In the genomic region with DNA sequence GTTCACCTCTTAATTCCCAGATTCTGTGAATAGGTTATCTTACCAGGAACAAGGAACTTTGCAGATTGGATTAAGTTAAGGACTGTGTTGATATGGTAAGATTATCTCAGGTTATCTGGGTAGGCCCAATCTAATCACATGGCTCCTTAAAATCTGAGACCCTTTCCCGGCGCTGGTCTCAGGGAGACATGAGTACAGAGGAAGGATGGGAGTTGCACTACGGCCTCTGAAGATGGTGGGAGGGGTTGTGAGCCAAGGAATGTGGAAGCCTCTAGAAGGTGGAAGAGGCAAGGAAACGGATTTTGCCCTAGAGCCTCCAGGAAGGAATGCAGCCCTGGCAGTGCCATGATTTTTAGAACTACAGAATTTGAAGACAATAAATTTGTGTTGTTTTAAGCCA, we compare ENCODE assay signal across 30 cellular contexts.
"Had no signal": no experiment of that assay in that cellular context is flagged by ENCODE, and none has a peak within 500 bp of the region (broad histone marks: within the 10 kb centered on the region; RNA-seq: fewer than 3 reads in every experiment).

No MANE protein-coding gene starts in this region.

- H3K27ac Mint-ChIP-seq: activated CD4-positive, alpha-beta memory T cell treated with anti-CD3 and anti-CD28 coated beads for 36 hours; activated CD4-positive, alpha-beta T cell treated with anti-CD3 and anti-CD28 coated beads for 36 hours; activated CD4-positive, alpha-beta T cell treated with anti-CD3 and anti-CD28 coated beads, Interleukin-2, amount 10 ng/mL, durations not matched to agents 24 days and 14 days; activated CD8-positive, alpha-beta memory T cell treated with anti-CD3 and anti-CD28 coated beads, Interleukin-2, amount 10 ng/mL, durations not matched to agents 7 days and 5 days; activated naive CD4-positive, alpha-beta T cell treated with anti-CD3 and anti-CD28 coated beads, Interleukin-2, amount 10 ng/mL, durations not matched to agents 7 days and 5 days; activated naive CD8-positive, alpha-beta T cell treated with anti-CD3 and anti-CD28 coated beads, Interleukin-2, amount 10 ng/mL, durations not matched to agents 7 days and 5 days; activated T-helper 1 cell treated with anti-CD3 and anti-CD28 coated beads, Interleukin-12 subunit alpha, Interleukin-12 subunit beta, Interleukin-2, Interleukin-4 antibody, amounts not matched to agents 30 ng/mL and 10 ng/mL and 1 ng/mL, durations not matched to agents 14 hours and 24 hours and 36 hours; activated T-helper 2 cell treated with anti-CD3 and anti-CD28 coated beads, Interferon-gamma antibody, Interleukin-2, Interleukin-4, amounts not matched to agents 10 μg/mL and 5 μg/mL and 100 μg/mL, durations not matched to agents 14 hours and 24 hours and 36 hours; brain; T-helper 17 cell; T-helper 2 cell treated with Interferon-gamma antibody and Interleukin-4, amounts not matched to agents 5 μg/mL and 100 μg/mL, for 36 hours had no signal

- H3K27me3 ChIP-seq: ascending aorta, breast epithelium, cardiac muscle cell, colonic mucosa had no signal

- H3K4me3 ChIP-seq: ascending aorta, breast epithelium, cardiac muscle cell, colonic mucosa had no signal

- H3K4me3 Mint-ChIP-seq: activated CD4-positive, alpha-beta memory T cell treated with anti-CD3 and anti-CD28 coated beads for 36 hours; activated CD4-positive, alpha-beta T cell treated with anti-CD3 and anti-CD28 coated beads for 36 hours; activated CD4-positive, alpha-beta T cell treated with anti-CD3 and anti-CD28 coated beads, Interleukin-2, amount 10 ng/mL, durations not matched to agents 24 days and 14 days; activated CD8-positive, alpha-beta memory T cell treated with anti-CD3 and anti-CD28 coated beads, Interleukin-2, amount 10 ng/mL, durations not matched to agents 7 days and 5 days; activated naive CD4-positive, alpha-beta T cell treated with anti-CD3 and anti-CD28 coated beads, Interleukin-2, amount 10 ng/mL, durations not matched to agents 7 days and 5 days; activated naive CD8-positive, alpha-beta T cell treated with anti-CD3 and anti-CD28 coated beads, Interleukin-2, amount 10 ng/mL, durations not matched to agents 7 days and 5 days; activated T-helper 1 cell treated with anti-CD3 and anti-CD28 coated beads, Interleukin-12 subunit alpha, Interleukin-12 subunit beta, Interleukin-2, Interleukin-4 antibody, amounts not matched to agents 30 ng/mL and 10 ng/mL and 1 ng/mL, durations not matched to agents 14 hours and 24 hours and 36 hours; brain; T-helper 17 cell; T-helper 2 cell treated with Interferon-gamma antibody and Interleukin-4, amounts not matched to agents 5 μg/mL and 100 μg/mL, for 36 hours had no signal

- H3K4me1 ChIP-seq: ascending aorta, breast epithelium, colonic mucosa had no signal

- H3K9me3 Mint-ChIP-seq: activated CD4-positive, alpha-beta memory T cell treated with anti-CD3 and anti-CD28 coated beads for 36 hours; activated naive CD4-positive, alpha-beta T cell treated with anti-CD3 and anti-CD28 coated beads, Interleukin-2, amount 10 ng/mL, durations not matched to agents 7 days and 5 days; activated naive CD4-positive, alpha-beta T cell treated with anti-CD3 and anti-CD28 coated beads, Interleukin-2, amount 50 U/mL, for 72 hours; activated naive CD8-positive, alpha-beta T cell treated with anti-CD3 and anti-CD28 coated beads, Interleukin-2, amount 10 ng/mL, durations not matched to agents 7 days and 5 days had no signal

- H3K27ac ChIP-seq: ascending aorta, breast epithelium, cardiac muscle cell, colonic mucosa had no signal

- ATAC-seq: activated CD4-positive, alpha-beta T cell treated with anti-CD3 and anti-CD28 coated beads for 36 hours; activated CD8-positive, alpha-beta memory T cell treated with anti-CD3 and anti-CD28 coated beads, Interleukin-2, amount 10 ng/mL, durations not matched to agents 7 days and 5 days; activated naive CD4-positive, alpha-beta T cell treated with anti-CD3 and anti-CD28 coated beads, Interleukin-2, amount 50 U/mL, for 72 hours; esophagus mucosa; T-helper 17 cell had no signal

- H3K36me3 Mint-ChIP-seq: activated CD4-positive, alpha-beta memory T cell treated with anti-CD3 and anti-CD28 coated beads for 36 hours; activated naive CD4-positive, alpha-beta T cell treated with anti-CD3 and anti-CD28 coated beads, Interleukin-2, amount 10 ng/mL, durations not matched to agents 7 days and 5 days; activated naive CD8-positive, alpha-beta T cell treated with anti-CD3 and anti-CD28 coated beads, Interleukin-2, amount 10 ng/mL, durations not matched to agents 7 days and 5 days had no signal

- H3K9me3 ChIP-seq: ascending aorta, breast epithelium, colonic mucosa had no signal

- H3K36me3 ChIP-seq: ascending aorta, breast epithelium, cardiac muscle cell, colonic mucosa had no signal

- DNase-seq: activated CD4-positive, alpha-beta memory T cell treated with anti-CD3 and anti-CD28 coated beads for 36 hours; activated CD4-positive, alpha-beta T cell treated with anti-CD3 and anti-CD28 coated beads for 36 hours; activated CD4-positive, alpha-beta T cell treated with anti-CD3 and anti-CD28 coated beads, Interleukin-2, amount 10 ng/mL, durations not matched to agents 24 days and 14 days; activated CD4-positive, CD25-positive, alpha-beta regulatory T cell; activated CD4-positive, CD25-positive, alpha-beta regulatory T cell treated with anti-CD3 and anti-CD28 coated beads, Interleukin-2, amount 50 U/mL, for 72 hours; activated CD8-positive, alpha-beta memory T cell treated with anti-CD3 and anti-CD28 coated beads, Interleukin-2, amount 50 U/mL, for 4 hours; activated gamma-delta T cell; activated naive CD4-positive, alpha-beta T cell; activated naive CD4-positive, alpha-beta T cell treated with anti-CD3 and anti-CD28 coated beads, Interleukin-2, amount 10 ng/mL, durations not matched to agents 7 days and 5 days; activated naive CD8-positive, alpha-beta T cell treated with anti-CD3 and anti-CD28 coated beads, Interleukin-2, amount 10 ng/mL, durations not matched to agents 7 days and 5 days; activated T-cell treated with anti-CD3 and anti-CD28 coated beads, Interleukin-2, amount 50 U/mL, for 1 hour; activated T-cell treated with anti-CD3 and anti-CD28 coated beads, Interleukin-2, amount 50 U/mL, for 48 hours; central memory CD4-positive, alpha-beta T cell; cerebellar nuclear complex; colonic mucosa; effector CD8-positive, alpha-beta T cell; foreskin fibroblast; T-helper 1 cell; T-helper 17 cell; T1000 had no signal
